In the genomic region with DNA sequence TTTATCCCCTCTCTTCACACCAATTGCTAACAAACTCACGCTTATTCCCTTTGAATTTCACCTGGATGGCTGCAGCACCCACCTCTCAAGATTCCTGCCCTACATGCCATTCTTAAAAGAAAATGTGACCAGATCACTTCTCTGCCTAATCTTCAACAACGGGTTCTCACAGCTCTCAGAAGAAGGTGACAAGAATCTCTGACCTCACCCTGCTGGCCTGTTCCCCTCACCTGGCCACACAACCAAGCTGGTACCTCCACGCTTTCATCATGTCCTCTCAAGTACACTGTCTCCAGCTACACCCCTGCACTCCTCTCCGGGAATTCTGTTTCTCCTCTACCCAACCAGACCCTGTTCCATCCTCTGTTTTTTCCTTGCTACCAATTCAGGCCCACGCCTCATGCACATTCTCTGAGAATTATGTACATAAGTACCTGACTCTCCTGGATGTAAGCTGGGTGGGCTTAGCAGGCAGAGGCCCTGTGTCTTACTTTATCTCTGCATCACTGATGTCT, we compare ENCODE assay signal across 25 cellular contexts. TPM values are rescaled to one million over a fixed set of nuclear protein-coding genes. Genes with fewer than 3 reads are reported as not detected.
DNase-seq lines count a peak whose midpoint lies in the region; ATAC-seq, FAIRE-seq and TF ChIP-seq lines count a peak whose summit lies in the region.
"Had no signal": no experiment of that assay in that cellular context is flagged by ENCODE, and none has a peak within 500 bp of the region (broad histone marks: within the 10 kb centered on the region; RNA-seq: fewer than 3 reads in every experiment).

No MANE protein-coding gene starts in this region.

- no peaks in the 10 kb centered on the region for H3K9me3 ChIP-seq in Loucy (ENCODE audit: insufficient read depth, low read depth, low read length)
- no peaks in the 10 kb centered on the region for H3K9me3 ChIP-seq in GM12878 (replicated peaks; ENCODE audit: control insufficient read depth, insufficient read depth, low read length)
- H3K9me3 ChIP-seq: neutrophil, prostate gland had no signal

- no peak overlapping the region for H3K27ac ChIP-seq in GM12878 (ENCODE audit: control insufficient read depth, insufficient read depth)
- H3K27ac ChIP-seq: cardiac muscle cell, neutrophil, prostate gland had no signal

- no peaks in the 10 kb centered on the region for H3F3A ChIP-seq in Loucy (ENCODE audit: low read depth)

- DNase-seq in activated CD4-positive, alpha-beta T cell treated with anti-CD3 and anti-CD28 coated beads for 36 hours, result no peak
- no peak for DNase-seq in activated CD4-positive, alpha-beta T cell treated with anti-CD3 and anti-CD28 coated beads for 4 hours
- DNase-seq in GM12878 (ENCODE audit: low read depth, low spot score) (no peak), NCI-H1417 treated with DMSO at 0.1 percent for 48 hours (lab: John Stamatoyannopoulos, UW) (no peak), GM13976 (ENCODE audit: low spot score) (no peak)
- no peak for DNase-seq in natural killer cell treated with Interleukin-12 subunit alpha and Interleukin-12 subunit beta and Interleukin-15 and Interleukin-18, amount 100 ng/mL, for 72 hours (ENCODE audit: low spot score)
- DNase-seq in stimulated activated CD4-positive, alpha-beta T cell treated with anti-CD3 and anti-CD28 coated beads, Interleukin-12 subunit alpha, Interleukin-12 subunit beta, amount 100 ng/mL, for 4 hours, result no peak
- DNase-seq: 8988T; activated CD4-positive, alpha-beta T cell treated with anti-CD3 and anti-CD28 coated beads for 1 hour; amygdala; CD4-positive, alpha-beta memory T cell; DMS153; hypothalamus; islet precursor cell; KBM-7; NCI-H2171; NCI-H510A treated with DMSO at 0.1 percent for 48 hours; SIG-M5; SW 1271 had no signal

- H3K4me3 ChIP-seq in Loucy (ENCODE audit: low read length, poor library complexity, severe bottlenecking) (no peak overlapping the region), GM12878 (no peak overlapping the region)
- H3K4me3 ChIP-seq: cardiac muscle cell, prostate gland had no signal

- no peak overlapping the region for H3K4me3 Mint-ChIP-seq in activated CD4-positive, alpha-beta T cell treated with anti-CD3 and anti-CD28 coated beads for 36 hours
- H3K4me3 Mint-ChIP-seq in natural killer cell treated with Interleukin-12 subunit alpha and Interleukin-12 subunit beta and Interleukin-15 and Interleukin-18, amount 100 ng/mL, for 72 hours, result peak overlapping the region; percentile 4
- H3K4me3 Mint-ChIP-seq: type B pancreatic cell had no signal

- 76% methylated on average over 5 of the region's 5 CpGs for WGBS in GM12878 (ENCODE audit: insufficient coverage, insufficient replicate concordance, low lambda C conversion rate, missing lambda C conversion rate)

- intact Hi-C loops in activated CD4-positive, alpha-beta T cell treated with anti-CD3 and anti-CD28 coated beads for 36 hours (cut with DNase I, micrococcal nuclease), result no loop called here
- intact Hi-C loops in GM12878 (cut with micrococcal nuclease; ENCODE audit: unreplicated experiment), result no loop called here

- RAD21 ChIA-PET in GM12878 (lab: Charles Lee; ENCODE audit: unreplicated experiment), result interaction anchor here (1.8 kb wide), 1 partner anchor 19 kb away, joined by 3 read pairs; no protein-coding TSS in a partner anchor

- H3K79me2 ChIP-seq in Loucy (ENCODE audit: insufficient read depth, low read length), result peaks cover 39% of the 10 kb centered on the region
- H3K79me2 ChIP-seq in GM12878 (ENCODE audit: control insufficient read depth, insufficient read depth, low read length), result peaks cover 13% of the 10 kb centered on the region

- no peaks in the 10 kb centered on the region for H3K9me2 ChIP-seq in Loucy (replicated peaks; ENCODE audit: low read depth, low read length)

- CTCF ChIA-PET in activated CD4-positive, alpha-beta T cell treated with anti-CD3 and anti-CD28 coated beads for 36 hours (lab: Charles Lee), result interaction anchor here (1.2 kb wide), 1 partner anchor 20 kb away, joined by 3 read pairs; no protein-coding TSS in a partner anchor
- CTCF ChIA-PET in GM12878 (lab: Yijun Ruan, JAX), result interaction anchor here (1.3 to 9.7 kb wide), 2 partner anchors 17 to 91 kb away, joined by 3 to 59 read pairs; no protein-coding TSS in a partner anchor

- POLR2A ChIA-PET in activated CD4-positive, alpha-beta T cell treated with anti-CD3 and anti-CD28 coated beads for 36 hours (lab: Charles Lee), result no interaction called here
- POLR2A ChIA-PET in GM12878 (lab: Charles Lee), result no interaction called here

- FAIRE-seq in GM12878 (lab: Jason Lieb, UNC), result no peak
- FAIRE-seq: TTC549 had no signal

- no peaks in the 10 kb centered on the region for H4K20me1 ChIP-seq in Loucy (ENCODE audit: insufficient read depth, low read length, poor library complexity, severe bottlenecking)
- no peaks in the 10 kb centered on the region for H4K20me1 ChIP-seq in GM12878 (ENCODE audit: control insufficient read depth, insufficient read depth)

- TF ChIP-seq POLR2A in GM12878 (IDR thresholded peaks at IDR 0.05; ENCODE audit: low read depth, low read length), result no peak

- H3K27me3 ChIP-seq in Loucy (ENCODE audit: insufficient read depth, low read length, poor library complexity, severe bottlenecking), result no peaks in the 10 kb centered on the region
- no peaks in the 10 kb centered on the region for H3K27me3 ChIP-seq in GM12878 (replicated peaks in 1 of 2; ENCODE audit: control insufficient read depth in 2 of 2, insufficient read depth in 2 of 2, low read length in 1 of 2)
- H3K27me3 ChIP-seq: cardiac muscle cell had no signal

- SMC1A ChIA-PET in GM12878 (lab: Charles Lee; ENCODE audit: uncharacterized antibody, unreplicated experiment), result interaction anchor here (1.3 to 1.8 kb wide), 3 partner anchors 12 to 50 kb away, joined by 3 to 6 read pairs (median 6); no protein-coding TSS in a partner anchor

- H3K9ac ChIP-seq in Loucy (ENCODE audit: low read depth, low read length, poor library complexity, severe bottlenecking), result no peak overlapping the region
- H3K9ac ChIP-seq in GM12878 (ENCODE audit: control insufficient read depth, insufficient read depth, low read length), result no peak overlapping the region

- H3K9me3 Mint-ChIP-seq in activated CD4-positive, alpha-beta T cell treated with anti-CD3 and anti-CD28 coated beads for 36 hours (ENCODE audit: low read depth), result peaks cover 2% of the 10 kb centered on the region
- no peaks in the 10 kb centered on the region for H3K9me3 Mint-ChIP-seq in natural killer cell treated with Interleukin-12 subunit alpha and Interleukin-12 subunit beta and Interleukin-15 and Interleukin-18, amount 100 ng/mL, for 72 hours
- H3K9me3 Mint-ChIP-seq: CD4-positive, alpha-beta memory T cell had no signal

- peak overlapping the region; percentile 19 for H3K27ac Mint-ChIP-seq in activated CD4-positive, alpha-beta T cell treated with anti-CD3 and anti-CD28 coated beads for 36 hours
- peak overlapping the region; percentile 18 to 64 for H3K27ac Mint-ChIP-seq in natural killer cell treated with Interleukin-12 subunit alpha and Interleukin-12 subunit beta and Interleukin-15 and Interleukin-18, amount 100 ng/mL, for 72 hours
- H3K27ac Mint-ChIP-seq: type B pancreatic cell had no signal

- in situ Hi-C loops in GM12878 (cut with MboI) (no loop called here), GM13976 (cut with MboI; ENCODE audit: low sequenced_read_pairs, unreplicated experiment) (no loop called here)

- peaks cover 71% of the 10 kb centered on the region for H3K36me3 Mint-ChIP-seq in activated CD4-positive, alpha-beta T cell treated with anti-CD3 and anti-CD28 coated beads for 36 hours (ENCODE audit: low read depth)
- H3K36me3 Mint-ChIP-seq in natural killer cell treated with Interleukin-12 subunit alpha and Interleukin-12 subunit beta and Interleukin-15 and Interleukin-18, amount 100 ng/mL, for 72 hours, result peaks cover 35% of the 10 kb centered on the region

- TF ChIP-seq EP300 in GM12878 (IDR thresholded peaks at IDR 0.05; ENCODE audit: borderline replicate concordance in 1 of 2, control insufficient read depth in 1 of 2, low read depth in 2 of 2, low read length in 2 of 2), result no peak

- H3K4me1 Mint-ChIP-seq in activated CD4-positive, alpha-beta T cell treated with anti-CD3 and anti-CD28 coated beads for 36 hours, result peaks cover 21% of the 10 kb centered on the region
- peaks cover 34 to 52% of the 10 kb centered on the region in 2 donors for H3K4me1 Mint-ChIP-seq in natural killer cell treated with Interleukin-12 subunit alpha and Interleukin-12 subunit beta and Interleukin-15 and Interleukin-18, amount 100 ng/mL, for 72 hours (ENCODE audit: low read depth in 2 of 2)

- ATAC-seq in activated CD4-positive, alpha-beta T cell treated with anti-CD3 and anti-CD28 coated beads for 36 hours, result no peak
- ATAC-seq in GM12878, result no peak
- no peak for ATAC-seq in natural killer cell treated with Interleukin-12 subunit alpha and Interleukin-12 subunit beta and Interleukin-15 and Interleukin-18, amount 100 ng/mL, for 72 hours

- H3K4me1 ChIP-seq in Loucy (ENCODE audit: insufficient read depth, low read length, poor library complexity, severe bottlenecking) (peaks cover 55% of the 10 kb centered on the region), GM12878 (ENCODE audit: control insufficient read depth, insufficient read depth, low read length) (no peaks in the 10 kb centered on the region)
- H3K4me1 ChIP-seq: prostate gland had no signal

- H3K27me3 Mint-ChIP-seq in activated CD4-positive, alpha-beta T cell treated with anti-CD3 and anti-CD28 coated beads for 36 hours, result no peaks in the 10 kb centered on the region
- no peaks in the 10 kb centered on the region for H3K27me3 Mint-ChIP-seq in natural killer cell treated with Interleukin-12 subunit alpha and Interleukin-12 subunit beta and Interleukin-15 and Interleukin-18, amount 100 ng/mL, for 72 hours
- H3K27me3 Mint-ChIP-seq: CD4-positive, alpha-beta memory T cell; type B pancreatic cell had no signal

- H3K36me3 ChIP-seq in Loucy (ENCODE audit: insufficient read depth, low read length) (peaks cover 32% of the 10 kb centered on the region), GM12878 (ENCODE audit: control insufficient read depth in 2 of 2, insufficient read depth in 2 of 2, low read length in 1 of 2) (peaks cover 9 to 33% of the 10 kb centered on the region in 2 experiments)

- no peak for TF ChIP-seq RAD21 in GM12878 (IDR thresholded peaks at IDR 0.05; ENCODE audit: insufficient read depth, low read depth, low read length)

- H2AFZ ChIP-seq in Loucy (ENCODE audit: low read length), result no peak overlapping the region
- no peak overlapping the region for H2AFZ ChIP-seq in GM12878 (ENCODE audit: control insufficient read depth, low read depth, low read length)

- TF ChIP-seq CTCF in Loucy (conservative IDR thresholded peaks at IDR 0.05; ENCODE audit: low read length) (no peak), GM12878 (IDR thresholded peaks at IDR 0.05 in 2 of 3, conservative IDR thresholded peaks at IDR 0.05 in 1 of 3; ENCODE audit: control insufficient read depth in 2 of 3, extremely low read depth in 1 of 3, insufficient read depth in 1 of 3, low read depth in 3 of 3, low read length in 3 of 3) (no peak), GM13976 (IDR thresholded peaks at IDR 0.05; ENCODE audit: borderline replicate concordance, control extremely low read depth, extremely low read depth, insufficient read depth, missing control alignments) (no peak)

- no TSS peak for BruUV-seq in GM12878 (replicated peaks; lab: Mats Ljungman, UMichigan)

- H3K4me2 ChIP-seq in Loucy (ENCODE audit: low read depth, low read length, poor library complexity, severe bottlenecking) (peak overlapping the region; percentile 98), GM12878 (ENCODE audit: control insufficient read depth, insufficient read depth) (no peak overlapping the region)

RNA-seq across cellular contexts. Expression of a gene that starts 5.9 kb away (rescaled TPM):
- total RNA-seq in activated CD4-positive, alpha-beta T cell treated with anti-CD3 and anti-CD28 coated beads for 36 hours, result 10 to 100 TPM; 14.1 to 21.3 TPM
- 310 and 374 TPM in 2 replicates for total RNA-seq in GM12878 (2013; cell fraction: nucleolus; rRNA removed)
- total RNA-seq in GM12878 (2014; rRNA removed), result 61.4 and 65.2 TPM in 2 replicates
- 19.6 and 20.3 TPM in 2 replicates for total RNA-seq in GM12878 (2014; rRNA removed; fragmentation: Illumina TruSeq; extraction: Trizol)
- total RNA-seq in GM12878 (2021), result 82.4 and 86.4 TPM in 2 replicates
- polyA plus RNA-seq in GM12878 (2011; ENCODE audit: low read depth), result 24.8 TPM
- polyA plus RNA-seq in GM12878 (2011; rRNA removed), result 26.1 and 51.3 TPM in 2 replicates
- 53.2 and 64.3 TPM in 2 replicates for polyA plus RNA-seq in GM12878 (2011; cell fraction: cytosol; rRNA removed)
- polyA plus RNA-seq in GM12878 (2011; cell fraction: nucleus; rRNA removed), result 250 and 378 TPM in 2 replicates
- 46.0 and 62.0 TPM in 2 replicates for polyA plus RNA-seq in GM12878 (2012)
- polyA plus RNA-seq in GM12878 (2014; fragmentation: Illumina TruSeq; extraction: Trizol), result 18.3 and 24.0 TPM in 2 replicates
- 1 to 10 TPM; 2.9 to 3.7 TPM for polyA plus RNA-seq in GM12878 (2014; fragmentation: Nextera tagmentation; extraction: Ambion mirVana)
- 60.9 and 68.4 TPM in 2 replicates for polyA plus RNA-seq in GM12878 (2014; rRNA removed)
- polyA plus RNA-seq in GM12878 (2016; fragmentation: Nextera tagmentation; extraction: Ambion mirVana), result 10 to 100 TPM; 25.5 to 29.4 TPM
- polyA minus RNA-seq in GM12878 (2011; rRNA and poly(A)+ RNA removed), result 80.4 and 121 TPM in 2 replicates
- 12.8 and 21.1 TPM in 2 replicates for polyA minus RNA-seq in GM12878 (2011; cell fraction: cytosol; rRNA and poly(A)+ RNA removed)
- polyA minus RNA-seq in GM12878 (2011; cell fraction: nucleus; rRNA and poly(A)+ RNA removed), result 44.5 and 53.5 TPM in 2 replicates
- 10 to 100 TPM; 32.6 to 54.4 TPM for total RNA-seq in natural killer cell treated with Interleukin-12 subunit alpha and Interleukin-12 subunit beta and Interleukin-15 and Interleukin-18, amount 100 ng/mL, for 72 hours

RNA-seq across cellular contexts. Expression of a gene that starts 50.2 kb away (rescaled TPM):
- total RNA-seq in activated CD4-positive, alpha-beta T cell treated with anti-CD3 and anti-CD28 coated beads for 36 hours, result 10 to 100 TPM in 1 of 2 experiments, 1 to 10 TPM in 1; 8.1 to 13.0 TPM
- 4.8 and 4.9 TPM in 2 replicates for total RNA-seq in GM12878 (2013; cell fraction: nucleolus; rRNA removed)
- 6.4 and 6.8 TPM in 2 replicates for total RNA-seq in GM12878 (2014; rRNA removed)
- 2.5 and 2.8 TPM in 2 replicates for total RNA-seq in GM12878 (2014; rRNA removed; fragmentation: Illumina TruSeq; extraction: Trizol)
- total RNA-seq in GM12878 (2021), result 9.5 and 11.2 TPM in 2 replicates
- polyA plus RNA-seq in GM12878 (2011; ENCODE audit: low read depth), result 3.8 TPM
- polyA plus RNA-seq in GM12878 (2011; rRNA removed), result 0.72 and 1.4 TPM in 2 replicates
- polyA plus RNA-seq in GM12878 (2011; cell fraction: cytosol; rRNA removed), result 4.3 and 4.6 TPM in 2 replicates
- polyA plus RNA-seq in GM12878 (2011; cell fraction: nucleus; rRNA removed), result 9.9 and 12.8 TPM in 2 replicates
- polyA plus RNA-seq in GM12878 (2012), result 14.3 and 20.3 TPM in 2 replicates
- 0.38 and 2.1 TPM in 2 replicates for polyA plus RNA-seq in GM12878 (2014; fragmentation: Illumina TruSeq; extraction: Trizol)
- not detected for polyA plus RNA-seq in GM12878 (2014; fragmentation: Nextera tagmentation; extraction: Ambion mirVana)
- 5.9 and 7.2 TPM in 2 replicates for polyA plus RNA-seq in GM12878 (2014; rRNA removed)
- polyA plus RNA-seq in GM12878 (2016; fragmentation: Nextera tagmentation; extraction: Ambion mirVana), result 10 to 100 TPM; 13.4 to 16.0 TPM
- polyA minus RNA-seq in GM12878 (2011; rRNA and poly(A)+ RNA removed), result 1.0 and 3.0 TPM in 2 replicates
- polyA minus RNA-seq in GM12878 (2011; cell fraction: cytosol; rRNA and poly(A)+ RNA removed), result 5.0 and 6.5 TPM in 2 replicates
- 1.7 and 2.7 TPM in 2 replicates for polyA minus RNA-seq in GM12878 (2011; cell fraction: nucleus; rRNA and poly(A)+ RNA removed)
- 1 to 10 TPM in 1 of 2 donors, not detected in 1; 5.0 TPM for total RNA-seq in natural killer cell treated with Interleukin-12 subunit alpha and Interleukin-12 subunit beta and Interleukin-15 and Interleukin-18, amount 100 ng/mL, for 72 hours

RNA-seq across cellular contexts. Expression of a gene that starts 50.9 kb away (rescaled TPM):
- 100 to 1,000 TPM in 1 of 2 experiments, 10 to 100 TPM in 1; 71.1 to 106 TPM for total RNA-seq in activated CD4-positive, alpha-beta T cell treated with anti-CD3 and anti-CD28 coated beads for 36 hours
- total RNA-seq in GM12878 (2013; cell fraction: nucleolus; rRNA removed), result 241 and 252 TPM in 2 replicates
- total RNA-seq in GM12878 (2014; rRNA removed), result 53.8 and 53.9 TPM in 2 replicates
- 32.4 and 39.7 TPM in 2 replicates for total RNA-seq in GM12878 (2014; rRNA removed; fragmentation: Illumina TruSeq; extraction: Trizol)
- 94.3 and 95.7 TPM in 2 replicates for total RNA-seq in GM12878 (2021)
- 28.0 TPM for polyA plus RNA-seq in GM12878 (2011; ENCODE audit: low read depth)
- polyA plus RNA-seq in GM12878 (2011; rRNA removed), result 42.3 and 45.3 TPM in 2 replicates
- 53.3 and 76.7 TPM in 2 replicates for polyA plus RNA-seq in GM12878 (2011; cell fraction: cytosol; rRNA removed)
- polyA plus RNA-seq in GM12878 (2011; cell fraction: nucleus; rRNA removed), result 140 and 149 TPM in 2 replicates
- polyA plus RNA-seq in GM12878 (2012), result 42.7 and 46.1 TPM in 2 replicates
- 34.3 and 39.3 TPM in 2 replicates for polyA plus RNA-seq in GM12878 (2014; fragmentation: Illumina TruSeq; extraction: Trizol)
- 1 to 10 TPM; 6.1 to 8.8 TPM for polyA plus RNA-seq in GM12878 (2014; fragmentation: Nextera tagmentation; extraction: Ambion mirVana)
- polyA plus RNA-seq in GM12878 (2014; rRNA removed), result 48.6 and 54.6 TPM in 2 replicates
- polyA plus RNA-seq in GM12878 (2016; fragmentation: Nextera tagmentation; extraction: Ambion mirVana), result 10 to 100 TPM; 54.5 to 64.6 TPM
- 54.7 and 88.0 TPM in 2 replicates for polyA minus RNA-seq in GM12878 (2011; rRNA and poly(A)+ RNA removed)
- polyA minus RNA-seq in GM12878 (2011; cell fraction: cytosol; rRNA and poly(A)+ RNA removed), result 58.8 and 74.2 TPM in 2 replicates
- 94.2 and 133 TPM in 2 replicates for polyA minus RNA-seq in GM12878 (2011; cell fraction: nucleus; rRNA and poly(A)+ RNA removed)
- 100 to 1,000 TPM; 161 to 193 TPM for total RNA-seq in natural killer cell treated with Interleukin-12 subunit alpha and Interleukin-12 subunit beta and Interleukin-15 and Interleukin-18, amount 100 ng/mL, for 72 hours

RNA-seq across cellular contexts. Expression of a gene that starts 51.6 kb away (rescaled TPM):
- 10 to 100 TPM; 16.9 to 20.6 TPM for total RNA-seq in activated CD4-positive, alpha-beta T cell treated with anti-CD3 and anti-CD28 coated beads for 36 hours
- total RNA-seq in GM12878 (2013; cell fraction: nucleolus; rRNA removed), result 26.3 and 29.9 TPM in 2 replicates
- total RNA-seq in GM12878 (2014; rRNA removed) (16.7 and 18.1 TPM in 2 replicates), GM12878 (2014; rRNA removed; fragmentation: Illumina TruSeq; extraction: Trizol) (16.5 and 16.9 TPM in 2 replicates), GM12878 (2021) (13.2 and 13.8 TPM in 2 replicates)
- polyA plus RNA-seq in GM12878 (2011; ENCODE audit: low read depth), result 16.6 TPM
- polyA plus RNA-seq in GM12878 (2011; rRNA removed) (31.1 and 38.1 TPM in 2 replicates), GM12878 (2014; fragmentation: Illumina TruSeq; extraction: Trizol) (18.9 and 22.1 TPM in 2 replicates), GM12878 (2014; fragmentation: Nextera tagmentation; extraction: Ambion mirVana) (10 to 100 TPM in 1 of 2 experiments, 1 to 10 TPM in 1; 6.5 to 11.3 TPM), GM12878 (2014; rRNA removed) (27.1 and 31.4 TPM in 2 replicates), GM12878 (2016; fragmentation: Nextera tagmentation; extraction: Ambion mirVana) (10 to 100 TPM; 20.2 to 20.9 TPM)
- 18.4 and 21.1 TPM in 2 replicates for polyA plus RNA-seq in GM12878 (2011; cell fraction: cytosol; rRNA removed)
- 19.4 and 23.3 TPM in 2 replicates for polyA plus RNA-seq in GM12878 (2011; cell fraction: nucleus; rRNA removed)
- polyA plus RNA-seq in GM12878 (2012), result 20.8 and 20.9 TPM in 2 replicates
- 11.4 and 12.3 TPM in 2 replicates for polyA minus RNA-seq in GM12878 (2011; rRNA and poly(A)+ RNA removed)
- polyA minus RNA-seq in GM12878 (2011; cell fraction: cytosol; rRNA and poly(A)+ RNA removed), result 5.4 and 5.9 TPM in 2 replicates
- 12.5 and 13.5 TPM in 2 replicates for polyA minus RNA-seq in GM12878 (2011; cell fraction: nucleus; rRNA and poly(A)+ RNA removed)
- total RNA-seq in natural killer cell treated with Interleukin-12 subunit alpha and Interleukin-12 subunit beta and Interleukin-15 and Interleukin-18, amount 100 ng/mL, for 72 hours, result 10 to 100 TPM in 1 of 2 donors, 1 to 10 TPM in 1; 8.1 to 10.9 TPM
